Comparison of ENCODE assay signal across 13 cellular contexts in genomic region chr3:141421639-141422319, GRCh38. TPM values are rescaled to one million over a fixed set of nuclear protein-coding genes. Genes with fewer than 3 reads are reported as not detected.
DNase-seq lines count a peak whose midpoint lies in the region; ATAC-seq and TF ChIP-seq lines count a peak whose summit lies in the region.
"Had no signal": no experiment of that assay in that cellular context is flagged by ENCODE, and none has a peak within 500 bp of the region (broad histone marks: within the 10 kb centered on the region; RNA-seq: fewer than 3 reads in every experiment).

No MANE protein-coding gene starts in this region.

- DNase-seq in stimulated activated naive CD8-positive, alpha-beta T cell treated with anti-CD3 and anti-CD28 coated beads, Interleukin-15, Interleukin-2, amounts not matched to agents 100 U/mL and 50 U/mL, for 24 hours: no peak
- no peak for DNase-seq in stimulated activated naive CD8-positive, alpha-beta T cell treated with anti-CD3 and anti-CD28 coated beads, Interleukin-15, amount 100 ng/mL, for 72 hours
- DNase-seq in hepatocyte (ENCODE audit: low spot score) (no peak), retina (no peak), NAMALWA (ENCODE audit: low spot score) (no peak)
- DNase-seq: activated naive CD4-positive, alpha-beta T cell treated with anti-CD3 and anti-CD28 coated beads, Interleukin-2, amount 10 ng/mL, durations not matched to agents 7 days and 5 days; BE2C; ovary; RPMI8226; transverse colon had no signal

- no peaks in the 10 kb centered on the region for H3K36me3 ChIP-seq in hepatocyte (replicated peaks; ENCODE audit: insufficient read depth, low read depth)
- H3K36me3 ChIP-seq: ovary, transverse colon had no signal

- H3K4me3 ChIP-seq in hepatocyte: no peak overlapping the region
- H3K4me3 ChIP-seq: ovary, transverse colon had no signal

- H3K9me3 Mint-ChIP-seq in stimulated activated naive CD8-positive, alpha-beta T cell treated with anti-CD3 and anti-CD28 coated beads, Interleukin-15, amount 100 ng/mL, for 72 hours: peaks cover 7 to 10% of the 10 kb centered on the region in 2 donors

- no peak for TF ChIP-seq POLR2A in GM18505 (IDR thresholded peaks at IDR 0.05; ENCODE audit: borderline replicate concordance, extremely low read depth, insufficient read depth, insufficient read length)

- H3K4me1 ChIP-seq in hepatocyte (ENCODE audit: insufficient read depth): peaks cover 12% of the 10 kb centered on the region
- H3K4me1 ChIP-seq: BE2C had no signal

- TF ChIP-seq CTCF in hepatocyte (IDR thresholded peaks at IDR 0.05; ENCODE audit: poor library complexity): no peak

- 89% methylated on average over 5 of the region's 5 CpGs for WGBS in hepatocyte (ENCODE audit: low lambda C conversion rate, missing lambda C conversion rate)

- no peaks in the 10 kb centered on the region for H4K20me1 ChIP-seq in hepatocyte (ENCODE audit: insufficient read depth, poor library complexity, severe bottlenecking)

- no peak overlapping the region for H3K4me3 Mint-ChIP-seq in stimulated activated naive CD8-positive, alpha-beta T cell treated with anti-CD3 and anti-CD28 coated beads, Interleukin-15, amount 100 ng/mL, for 72 hours
- H3K4me3 Mint-ChIP-seq: activated naive CD4-positive, alpha-beta T cell treated with anti-CD3 and anti-CD28 coated beads, Interleukin-2, amount 10 ng/mL, durations not matched to agents 7 days and 5 days had no signal

- H3K9me2 ChIP-seq in hepatocyte (replicated peaks; ENCODE audit: insufficient read depth): no peaks in the 10 kb centered on the region

- H3K27ac ChIP-seq in angular gyrus (ENCODE audit: low read depth, low read length) (peak overlapping the region; percentile 33), hepatocyte (peak overlapping the region; percentile 18)
- H3K27ac ChIP-seq: ovary had no signal

- peaks cover 43% of the 10 kb centered on the region for H3K4me1 Mint-ChIP-seq in stimulated activated naive CD8-positive, alpha-beta T cell treated with anti-CD3 and anti-CD28 coated beads, Interleukin-15, amount 100 ng/mL, for 72 hours
- H3K4me1 Mint-ChIP-seq: activated naive CD4-positive, alpha-beta T cell treated with anti-CD3 and anti-CD28 coated beads, Interleukin-2, amount 10 ng/mL, durations not matched to agents 7 days and 5 days had no signal

- no peak overlapping the region for H2AFZ ChIP-seq in hepatocyte

- no peaks in the 10 kb centered on the region for H3K27me3 Mint-ChIP-seq in stimulated activated naive CD8-positive, alpha-beta T cell treated with anti-CD3 and anti-CD28 coated beads, Interleukin-15, amount 100 ng/mL, for 72 hours
- H3K27me3 Mint-ChIP-seq: activated naive CD4-positive, alpha-beta T cell treated with anti-CD3 and anti-CD28 coated beads, Interleukin-2, amount 10 ng/mL, durations not matched to agents 7 days and 5 days had no signal

- H3K27ac Mint-ChIP-seq in stimulated activated naive CD8-positive, alpha-beta T cell treated with anti-CD3 and anti-CD28 coated beads, Interleukin-15, amount 100 ng/mL, for 72 hours: no peak overlapping the region
- H3K27ac Mint-ChIP-seq: activated naive CD4-positive, alpha-beta T cell treated with anti-CD3 and anti-CD28 coated beads, Interleukin-2, amount 10 ng/mL, durations not matched to agents 7 days and 5 days had no signal

- peak; percentile 48 for ATAC-seq in stimulated activated naive CD8-positive, alpha-beta T cell treated with anti-CD3 and anti-CD28 coated beads, Interleukin-15, Interleukin-2, amounts not matched to agents 100 U/mL and 50 U/mL, for 24 hours
- ATAC-seq in stimulated activated naive CD8-positive, alpha-beta T cell treated with anti-CD3 and anti-CD28 coated beads, Interleukin-15, amount 100 ng/mL, for 72 hours: no peak
- no peak for ATAC-seq in HG02885 (IDR thresholded peaks at IDR 0.05; ENCODE audit: poor library complexity, unreplicated experiment)
- no peak for ATAC-seq in GM18505 (IDR thresholded peaks at IDR 0.05; ENCODE audit: unreplicated experiment)

- no peak overlapping the region for H3K4me2 ChIP-seq in hepatocyte

- H3K9me3 ChIP-seq in hepatocyte (ENCODE audit: low read depth): no peaks in the 10 kb centered on the region
- H3K9me3 ChIP-seq: BE2C, ovary, transverse colon had no signal

- no peaks in the 10 kb centered on the region for H3K27me3 ChIP-seq in hepatocyte
- H3K27me3 ChIP-seq: BE2C, ovary, transverse colon had no signal

- H3K79me2 ChIP-seq in hepatocyte: peaks cover 57% of the 10 kb centered on the region

RNA-seq across cellular contexts. Expression of gene ZBTB38, which starts 53.5 kb away (rescaled TPM):
- 122 and 140 TPM in 2 replicates for total RNA-seq in hepatocyte
- 31.6 and 32.7 TPM in 2 replicates for polyA plus RNA-seq in hepatocyte
